Comparison of ENCODE assay signal across 19 cellular contexts in genomic region chr16:65618931-65619330, GRCh38.
DNase-seq lines count a peak whose midpoint lies in the region; ATAC-seq and TF ChIP-seq lines count a peak whose summit lies in the region.
"Had no signal": no experiment of that assay in that cellular context is flagged by ENCODE, and none has a peak within 500 bp of the region (broad histone marks: within the 10 kb centered on the region; RNA-seq: fewer than 3 reads in every experiment).

No MANE protein-coding gene starts in this region.

- POLR2A ChIA-PET in OCI-LY7 (lab: Charles Lee), result interaction anchor here (0.5 to 1.5 kb wide), 6 partner anchors 9 to 149 kb away, joined by 3 to 5 read pairs (median 4); no protein-coding TSS in a partner anchor
- POLR2A ChIA-PET in activated CD4-positive, alpha-beta T cell treated with anti-CD3 and anti-CD28 coated beads for 36 hours (lab: Charles Lee), result no interaction called here

- no TSS peak for BruUV-seq in OCI-LY7 (replicated peaks; lab: Mats Ljungman, UMichigan)

- no peak overlapping the region for H3K9ac ChIP-seq in BLaER1

- ATAC-seq in activated CD4-positive, alpha-beta T cell treated with anti-CD3 and anti-CD28 coated beads for 36 hours, result no peak
- ATAC-seq in GM18873 (IDR thresholded peaks at IDR 0.05; ENCODE audit: low FRiP score, unreplicated experiment), result no peak
- ATAC-seq: A549, GM12878 had no signal

- H3K4me3 Mint-ChIP-seq in activated CD4-positive, alpha-beta T cell treated with anti-CD3 and anti-CD28 coated beads for 36 hours, result no peak overlapping the region
- H3K4me3 Mint-ChIP-seq: CD14-positive monocyte; CD4-positive, alpha-beta T cell; CD8-positive, alpha-beta memory T cell; HFFc6 had no signal

- H3K9me3 Mint-ChIP-seq in activated CD4-positive, alpha-beta T cell treated with anti-CD3 and anti-CD28 coated beads for 36 hours (ENCODE audit: low read depth), result no peaks in the 10 kb centered on the region
- H3K9me3 Mint-ChIP-seq: CD4-positive, alpha-beta T cell; HFFc6 had no signal

- peak overlapping the region; percentile 52 for H3K27ac ChIP-seq in BLaER1
- H3K27ac ChIP-seq in OCI-LY7 (ENCODE audit: low read depth, low read length, poor library complexity, severe bottlenecking), result peak overlapping the region; percentile 94
- H3K27ac ChIP-seq: A549 had no signal

- no peaks in the 10 kb centered on the region for H3K27me3 ChIP-seq in BLaER1

- H4K20me1 ChIP-seq in BLaER1, result no peaks in the 10 kb centered on the region
- no peaks in the 10 kb centered on the region for H4K20me1 ChIP-seq in OCI-LY7 (ENCODE audit: insufficient read depth, low read length)

- H3K4me1 ChIP-seq in BLaER1, result peaks cover 57% of the 10 kb centered on the region
- H3K4me1 ChIP-seq in OCI-LY7 (ENCODE audit: insufficient read depth, low read length, poor library complexity, severe bottlenecking), result peaks cover 77% of the 10 kb centered on the region
- H3K4me1 ChIP-seq: A549, HAP-1 had no signal

- H3K27ac Mint-ChIP-seq in activated CD4-positive, alpha-beta T cell treated with anti-CD3 and anti-CD28 coated beads for 36 hours, result no peak overlapping the region
- H3K27ac Mint-ChIP-seq: CD14-positive monocyte; CD4-positive, alpha-beta T cell; CD8-positive, alpha-beta memory T cell; HFFc6 had no signal

- H3K4me1 Mint-ChIP-seq in activated CD4-positive, alpha-beta T cell treated with anti-CD3 and anti-CD28 coated beads for 36 hours, result no peaks in the 10 kb centered on the region
- H3K4me1 Mint-ChIP-seq: CD8-positive, alpha-beta memory T cell had no signal

- H2AFZ ChIP-seq in OCI-LY7 (ENCODE audit: low read length), result peak overlapping the region; percentile 49; the same call in 1 of the 2 replicates

- H3K4me3 ChIP-seq in BLaER1, result no peak overlapping the region
- no peak overlapping the region for H3K4me3 ChIP-seq in OCI-LY7 (ENCODE audit: low read depth, low read length, poor library complexity, severe bottlenecking)
- H3K4me3 ChIP-seq in fibroblast of pulmonary artery (replicated peaks; ENCODE audit: low read depth, low read length), result no peak overlapping the region
- H3K4me3 ChIP-seq: A549, GM12878, HAP-1 had no signal

- no peaks in the 10 kb centered on the region for H3K27me3 Mint-ChIP-seq in activated CD4-positive, alpha-beta T cell treated with anti-CD3 and anti-CD28 coated beads for 36 hours
- H3K27me3 Mint-ChIP-seq: CD4-positive, alpha-beta T cell; CD8-positive, alpha-beta memory T cell had no signal

- H3K9me3 ChIP-seq in BLaER1 (peaks cover 4% of the 10 kb centered on the region), OCI-LY7 (ENCODE audit: low read length) (no peaks in the 10 kb centered on the region; the same call in 1 of the 2 replicates)
- H3K9me3 ChIP-seq: A549 had no signal

- no peaks in the 10 kb centered on the region for H3K79me2 ChIP-seq in OCI-LY7 (ENCODE audit: insufficient read depth, low read depth, low read length)

- no peaks in the 10 kb centered on the region for H3K9me2 ChIP-seq in OCI-LY7 (ENCODE audit: insufficient read depth, low read length)

- H3K36me3 Mint-ChIP-seq in activated CD4-positive, alpha-beta T cell treated with anti-CD3 and anti-CD28 coated beads for 36 hours (ENCODE audit: low read depth), result no peaks in the 10 kb centered on the region
- H3K36me3 Mint-ChIP-seq: CD14-positive monocyte; CD8-positive, alpha-beta memory T cell had no signal

- DNase-seq in OCI-LY7 (ENCODE audit: low spot score) (no peak), fibroblast of pulmonary artery (ENCODE audit: low read depth) (peak; percentile 4), NCI-H1092 treated with DMSO at 0.1 percent for 48 hours (lab: John Stamatoyannopoulos, UW) (no peak)
- DNase-seq in activated CD4-positive, alpha-beta T cell treated with anti-CD3 and anti-CD28 coated beads for 36 hours, result no peak
- DNase-seq: 8988T; CD4-positive, alpha-beta T cell; CD8-positive, alpha-beta memory T cell; DMS 273 treated with DMSO at 0.1 percent for 48 hours; DMS79; EL; GDM1; GOT3; HFFc6 had no signal

- TF ChIP-seq CTCF in OCI-LY7 (conservative IDR thresholded peaks at IDR 0.05; ENCODE audit: low read length), result no peak
- no peak for TF ChIP-seq CTCF in fibroblast of pulmonary artery (IDR thresholded peaks at IDR 0.05; ENCODE audit: low read length, missing control alignments)

- H3K4me2 ChIP-seq in BLaER1, result peak overlapping the region; percentile 66
- peak overlapping the region; percentile 46 for H3K4me2 ChIP-seq in OCI-LY7 (ENCODE audit: low read length)
- H3K4me2 ChIP-seq: A549 had no signal

- CTCF ChIA-PET in OCI-LY7 (lab: Charles Lee; ENCODE audit: unreplicated experiment), result no interaction called here
- CTCF ChIA-PET in activated CD4-positive, alpha-beta T cell treated with anti-CD3 and anti-CD28 coated beads for 36 hours (lab: Charles Lee), result no interaction called here

- intact Hi-C loops in OCI-LY7 (cut with micrococcal nuclease; ENCODE audit: unreplicated experiment), result loop anchor here (2.0 kb wide), 1 partner anchor 144 kb away; no protein-coding TSS in a partner anchor
- intact Hi-C loops in activated CD4-positive, alpha-beta T cell treated with anti-CD3 and anti-CD28 coated beads for 36 hours (cut with DNase I, micrococcal nuclease), result no loop called here

- H3K36me3 ChIP-seq in BLaER1, result no peaks in the 10 kb centered on the region
- H3K36me3 ChIP-seq in OCI-LY7 (ENCODE audit: insufficient read depth, low read length), result no peaks in the 10 kb centered on the region
- H3K36me3 ChIP-seq: HAP-1 had no signal
